ENCODE assay signal across 38 cellular contexts in genomic region chr12:52426034-52426433, GRCh38. TPM values are rescaled to one million over a fixed set of nuclear protein-coding genes. Genes with fewer than 3 reads are reported as not detected.
"Had no signal": no experiment of that assay in that cellular context is flagged by ENCODE, and none has a peak within 500 bp of the region (broad histone marks: within the 10 kb centered on the region; RNA-seq: fewer than 3 reads in every experiment).

No MANE protein-coding gene starts in this region.

- H3K27ac ChIP-seq: adrenal gland, ascending aorta, body of pancreas, brain microvascular endothelial cell, cardiac muscle cell had no signal

- H3K4me3 ChIP-seq: adrenal gland, ascending aorta, body of pancreas, cardiac muscle cell had no signal

- H3K9me3 ChIP-seq: adrenal gland, ascending aorta, body of pancreas had no signal

- H3K4me1 ChIP-seq: adrenal gland, ascending aorta, body of pancreas had no signal

- H3K27me3 ChIP-seq: adrenal gland, ascending aorta, body of pancreas had no signal

- DNase-seq: activated effector memory CD4-positive, alpha-beta T cell treated with anti-CD3 and anti-CD28 coated beads, Interleukin-2, amount 50 U/mL, for 16 hours; activated effector memory CD4-positive, alpha-beta T cell treated with Interleukin-2 at 50 U/mL for 16 hours; activated gamma-delta T cell; activated gamma-delta T cell treated with Interleukin-2 at 50 U/mL for 16 hours; activated naive CD4-positive, alpha-beta T cell; activated naive CD4-positive, alpha-beta T cell treated with anti-CD3 and anti-CD28 coated beads for 36 hours; activated naive CD4-positive, alpha-beta T cell treated with anti-CD3 and anti-CD28 coated beads, Interleukin-2, amount 10 ng/mL, durations not matched to agents 7 days and 5 days; activated naive CD4-positive, alpha-beta T cell treated with anti-CD3 and anti-CD28 coated beads, Interleukin-2, amount 50 U/mL, for 16 hours; activated naive CD4-positive, alpha-beta T cell treated with Interleukin-2 at 50 U/mL for 16 hours; activated naive CD8-positive, alpha-beta T cell treated with anti-CD3 and anti-CD28 coated beads for 36 hours; activated naive CD8-positive, alpha-beta T cell treated with anti-CD3 and anti-CD28 coated beads, Interleukin-2, amount 10 ng/mL, durations not matched to agents 7 days and 5 days; activated naive CD8-positive, alpha-beta T cell treated with anti-CD3 and anti-CD28 coated beads, Interleukin-2, amount 50 U/mL, for 24 hours; activated T-cell treated with anti-CD3 and anti-CD28 coated beads for 4 hours; activated T-cell treated with anti-CD3 and anti-CD28 coated beads, Interleukin-2, amount 50 U/mL, for 1 hour; activated T-cell treated with anti-CD3 and anti-CD28 coated beads, Interleukin-2, amount 50 U/mL, for 24 hours; activated T-cell treated with anti-CD3 and anti-CD28 coated beads, Interleukin-2, amount 50 U/mL, for 4 hours; activated T-cell treated with anti-CD3 and anti-CD28 coated beads, Interleukin-2, amount 50 U/mL, for 48 hours; activated T-cell treated with anti-CD3 and anti-CD28 coated beads, Interleukin-2, amount 50 U/mL, for 72 hours; adrenal gland; amniotic stem cell; amygdala; anterior cingulate cortex; aorta; body of pancreas; brain microvascular endothelial cell; caudate nucleus; central memory CD4-positive, alpha-beta T cell; cerebellar nuclear complex had no signal

- H3K36me3 ChIP-seq: adrenal gland, ascending aorta, brain microvascular endothelial cell, cardiac muscle cell had no signal

RNA-seq across cellular contexts. Expression of gene KRT75, which starts 8.1 kb away (rescaled TPM):
- total RNA-seq: activated naive CD4-positive, alpha-beta T cell treated with anti-CD3 and anti-CD28 coated beads for 36 hours; activated naive CD4-positive, alpha-beta T cell treated with anti-CD3 and anti-CD28 coated beads, Interleukin-2, amount 50 U/mL, for 72 hours; activated naive CD8-positive, alpha-beta T cell treated with anti-CD3 and anti-CD28 coated beads for 36 hours; activated naive CD8-positive, alpha-beta T cell treated with anti-CD3 and anti-CD28 coated beads, Interleukin-2, amount 10 ng/mL, durations not matched to agents 7 days and 5 days; activated T-cell treated with anti-CD3 and anti-CD28 coated beads, Interleukin-2, amount 50 U/mL, for 4 hours; activated T-cell treated with anti-CD3 and anti-CD28 coated beads, Interleukin-2, amount 50 U/mL, for 72 hours; activated T-helper 1 cell treated with anti-CD3 and anti-CD28 coated beads, Interleukin-12 subunit alpha, Interleukin-12 subunit beta, Interleukin-2, Interleukin-4 antibody, amounts not matched to agents 30 ng/mL and 10 ng/mL and 1 ng/mL, durations not matched to agents 14 hours and 24 hours and 36 hours; activated T-helper 17 cell treated with anti-CD3 and anti-CD28 coated beads, Interleukin-2, amount 50 U/mL, for 72 hours; activated T-helper 2 cell treated with anti-CD3 and anti-CD28 coated beads, Interferon-gamma antibody, Interleukin-2, Interleukin-4, amounts not matched to agents 10 μg/mL and 5 μg/mL and 100 μg/mL, durations not matched to agents 14 hours and 24 hours and 36 hours; adrenal gland; aorta; ascending aorta; astrocyte; body of pancreas; cardiac muscle cell; cardiac septum had no signal
- polyA plus RNA-seq: adrenal gland, aorta, cardiac muscle cell had no signal

RNA-seq across cellular contexts. Expression of gene KRT82, which starts 19.9 kb away (rescaled TPM):
- total RNA-seq: activated naive CD4-positive, alpha-beta T cell treated with anti-CD3 and anti-CD28 coated beads for 36 hours; activated naive CD4-positive, alpha-beta T cell treated with anti-CD3 and anti-CD28 coated beads, Interleukin-2, amount 50 U/mL, for 72 hours; activated naive CD8-positive, alpha-beta T cell treated with anti-CD3 and anti-CD28 coated beads for 36 hours; activated naive CD8-positive, alpha-beta T cell treated with anti-CD3 and anti-CD28 coated beads, Interleukin-2, amount 10 ng/mL, durations not matched to agents 7 days and 5 days; activated T-cell treated with anti-CD3 and anti-CD28 coated beads, Interleukin-2, amount 50 U/mL, for 4 hours; activated T-cell treated with anti-CD3 and anti-CD28 coated beads, Interleukin-2, amount 50 U/mL, for 72 hours; activated T-helper 1 cell treated with anti-CD3 and anti-CD28 coated beads, Interleukin-12 subunit alpha, Interleukin-12 subunit beta, Interleukin-2, Interleukin-4 antibody, amounts not matched to agents 30 ng/mL and 10 ng/mL and 1 ng/mL, durations not matched to agents 14 hours and 24 hours and 36 hours; activated T-helper 17 cell treated with anti-CD3 and anti-CD28 coated beads, Interleukin-2, amount 50 U/mL, for 72 hours; activated T-helper 2 cell treated with anti-CD3 and anti-CD28 coated beads, Interferon-gamma antibody, Interleukin-2, Interleukin-4, amounts not matched to agents 10 μg/mL and 5 μg/mL and 100 μg/mL, durations not matched to agents 14 hours and 24 hours and 36 hours; adrenal gland; aorta; ascending aorta; astrocyte; body of pancreas; bronchial epithelial cell; cardiac muscle cell; cardiac septum had no signal
- polyA plus RNA-seq: adipose tissue, adrenal gland, aorta, cardiac muscle cell had no signal

RNA-seq across cellular contexts. Expression of gene KRT6B, which starts 25.9 kb away (rescaled TPM):
- total RNA-seq: activated naive CD4-positive, alpha-beta T cell treated with anti-CD3 and anti-CD28 coated beads for 36 hours; activated naive CD4-positive, alpha-beta T cell treated with anti-CD3 and anti-CD28 coated beads, Interleukin-2, amount 50 U/mL, for 72 hours; activated naive CD8-positive, alpha-beta T cell treated with anti-CD3 and anti-CD28 coated beads for 36 hours; activated naive CD8-positive, alpha-beta T cell treated with anti-CD3 and anti-CD28 coated beads, Interleukin-2, amount 10 ng/mL, durations not matched to agents 7 days and 5 days; activated T-cell treated with anti-CD3 and anti-CD28 coated beads, Interleukin-2, amount 50 U/mL, for 4 hours; activated T-cell treated with anti-CD3 and anti-CD28 coated beads, Interleukin-2, amount 50 U/mL, for 72 hours; activated T-helper 1 cell treated with anti-CD3 and anti-CD28 coated beads, Interleukin-12 subunit alpha, Interleukin-12 subunit beta, Interleukin-2, Interleukin-4 antibody, amounts not matched to agents 30 ng/mL and 10 ng/mL and 1 ng/mL, durations not matched to agents 14 hours and 24 hours and 36 hours; activated T-helper 17 cell treated with anti-CD3 and anti-CD28 coated beads, Interleukin-2, amount 50 U/mL, for 72 hours; activated T-helper 2 cell treated with anti-CD3 and anti-CD28 coated beads, Interferon-gamma antibody, Interleukin-2, Interleukin-4, amounts not matched to agents 10 μg/mL and 5 μg/mL and 100 μg/mL, durations not matched to agents 14 hours and 24 hours and 36 hours; aorta; astrocyte; body of pancreas; cardiac muscle cell; cardiac septum had no signal

RNA-seq across cellular contexts. Expression of gene KRT84, which starts 40.6 kb away (rescaled TPM):
- total RNA-seq: activated naive CD4-positive, alpha-beta T cell treated with anti-CD3 and anti-CD28 coated beads for 36 hours; activated naive CD4-positive, alpha-beta T cell treated with anti-CD3 and anti-CD28 coated beads, Interleukin-2, amount 50 U/mL, for 72 hours; activated naive CD8-positive, alpha-beta T cell treated with anti-CD3 and anti-CD28 coated beads for 36 hours; activated naive CD8-positive, alpha-beta T cell treated with anti-CD3 and anti-CD28 coated beads, Interleukin-2, amount 10 ng/mL, durations not matched to agents 7 days and 5 days; activated T-cell treated with anti-CD3 and anti-CD28 coated beads, Interleukin-2, amount 50 U/mL, for 4 hours; activated T-cell treated with anti-CD3 and anti-CD28 coated beads, Interleukin-2, amount 50 U/mL, for 72 hours; activated T-helper 1 cell treated with anti-CD3 and anti-CD28 coated beads, Interleukin-12 subunit alpha, Interleukin-12 subunit beta, Interleukin-2, Interleukin-4 antibody, amounts not matched to agents 30 ng/mL and 10 ng/mL and 1 ng/mL, durations not matched to agents 14 hours and 24 hours and 36 hours; activated T-helper 17 cell treated with anti-CD3 and anti-CD28 coated beads, Interleukin-2, amount 50 U/mL, for 72 hours; activated T-helper 2 cell treated with anti-CD3 and anti-CD28 coated beads, Interferon-gamma antibody, Interleukin-2, Interleukin-4, amounts not matched to agents 10 μg/mL and 5 μg/mL and 100 μg/mL, durations not matched to agents 14 hours and 24 hours and 36 hours; adrenal gland; aorta; ascending aorta; astrocyte; body of pancreas; bronchial epithelial cell; cardiac muscle cell; cardiac septum had no signal
- polyA plus RNA-seq: adipose tissue, adrenal gland, aorta, cardiac muscle cell had no signal

RNA-seq across cellular contexts. Expression of gene KRT6C, which starts 47.6 kb away (rescaled TPM):
- total RNA-seq: activated naive CD4-positive, alpha-beta T cell treated with anti-CD3 and anti-CD28 coated beads for 36 hours; activated naive CD4-positive, alpha-beta T cell treated with anti-CD3 and anti-CD28 coated beads, Interleukin-2, amount 50 U/mL, for 72 hours; activated naive CD8-positive, alpha-beta T cell treated with anti-CD3 and anti-CD28 coated beads for 36 hours; activated naive CD8-positive, alpha-beta T cell treated with anti-CD3 and anti-CD28 coated beads, Interleukin-2, amount 10 ng/mL, durations not matched to agents 7 days and 5 days; activated T-cell treated with anti-CD3 and anti-CD28 coated beads, Interleukin-2, amount 50 U/mL, for 4 hours; activated T-cell treated with anti-CD3 and anti-CD28 coated beads, Interleukin-2, amount 50 U/mL, for 72 hours; activated T-helper 1 cell treated with anti-CD3 and anti-CD28 coated beads, Interleukin-12 subunit alpha, Interleukin-12 subunit beta, Interleukin-2, Interleukin-4 antibody, amounts not matched to agents 30 ng/mL and 10 ng/mL and 1 ng/mL, durations not matched to agents 14 hours and 24 hours and 36 hours; activated T-helper 17 cell treated with anti-CD3 and anti-CD28 coated beads, Interleukin-2, amount 50 U/mL, for 72 hours; activated T-helper 2 cell treated with anti-CD3 and anti-CD28 coated beads, Interferon-gamma antibody, Interleukin-2, Interleukin-4, amounts not matched to agents 10 μg/mL and 5 μg/mL and 100 μg/mL, durations not matched to agents 14 hours and 24 hours and 36 hours; aorta; ascending aorta; astrocyte; body of pancreas; cardiac muscle cell; cardiac septum had no signal
- polyA plus RNA-seq: cardiac muscle cell had no signal
